Comparison of ENCODE assay signal across 20 cellular contexts in genomic region chrX:48999030-48999429, GRCh38. TPM values are rescaled to one million over a fixed set of nuclear protein-coding genes. Genes with fewer than 3 reads are reported as not detected.
"Had no signal": no experiment of that assay in that cellular context is flagged by ENCODE, and none has a peak within 500 bp of the region (broad histone marks: within the 10 kb centered on the region; RNA-seq: fewer than 3 reads in every experiment).

No MANE protein-coding gene starts in this region.

- H3K4me3 ChIP-seq: cardiac muscle cell, colonic mucosa, left lung, right atrium auricular region, upper lobe of right lung had no signal

- DNase-seq: activated CD8-positive, alpha-beta memory T cell treated with anti-CD3 and anti-CD28 coated beads, Interleukin-2, amount 10 ng/mL, durations not matched to agents 7 days and 5 days; activated effector memory CD4-positive, alpha-beta T cell treated with Interleukin-2 at 50 U/mL for 16 hours; activated naive CD8-positive, alpha-beta T cell treated with anti-CD3 and anti-CD28 coated beads, Interleukin-2, amount 10 ng/mL, durations not matched to agents 7 days and 5 days; activated T-cell treated with anti-CD3 and anti-CD28 coated beads, Interleukin-2, amount 50 U/mL, for 1 hour; amygdala; colonic mucosa; foreskin melanocyte; glutamatergic neuron; left lung; mammary epithelial cell; Right ventricle myocardium superior; stimulated activated CD4-positive, alpha-beta T cell treated with anti-CD3 and anti-CD28 coated beads, Interleukin-12 subunit alpha, Interleukin-12 subunit beta, amount 100 ng/mL, for 4 hours; SW 1271; upper lobe of right lung had no signal

- H3K27ac Mint-ChIP-seq: activated CD8-positive, alpha-beta memory T cell treated with anti-CD3 and anti-CD28 coated beads, Interleukin-2, amount 10 ng/mL, durations not matched to agents 7 days and 5 days; activated naive CD8-positive, alpha-beta T cell treated with anti-CD3 and anti-CD28 coated beads, Interleukin-2, amount 10 ng/mL, durations not matched to agents 7 days and 5 days; progenitor cell of endocrine pancreas; stimulated activated memory B cell treated with anti-CD40 and anti-IgM and Interleukin-4, amounts not matched to agents 10 μg/mL and 1 μg/mL and 100 μg/mL, for 72 hours had no signal

- H3K4me1 ChIP-seq: colonic mucosa, upper lobe of right lung had no signal

- ATAC-seq: activated CD8-positive, alpha-beta memory T cell treated with anti-CD3 and anti-CD28 coated beads, Interleukin-2, amount 10 ng/mL, durations not matched to agents 7 days and 5 days; left lung; stimulated activated memory B cell treated with anti-CD40 and anti-IgM and Interleukin-4, amounts not matched to agents 10 μg/mL and 1 μg/mL and 100 μg/mL, for 72 hours; upper lobe of right lung had no signal

- H3K36me3 ChIP-seq: cardiac muscle cell, colonic mucosa, right atrium auricular region had no signal

- H3K9me3 Mint-ChIP-seq: activated naive CD8-positive, alpha-beta T cell treated with anti-CD3 and anti-CD28 coated beads, Interleukin-2, amount 10 ng/mL, durations not matched to agents 7 days and 5 days had no signal

- H3K9me3 ChIP-seq: colonic mucosa, left lung, right atrium auricular region, upper lobe of right lung had no signal

- H3K27ac ChIP-seq: cardiac muscle cell, colonic mucosa, left lung, right atrium auricular region, upper lobe of right lung, WERI-Rb-1 had no signal

- H3K4me3 Mint-ChIP-seq: activated CD8-positive, alpha-beta memory T cell treated with anti-CD3 and anti-CD28 coated beads, Interleukin-2, amount 10 ng/mL, durations not matched to agents 7 days and 5 days; activated naive CD8-positive, alpha-beta T cell treated with anti-CD3 and anti-CD28 coated beads, Interleukin-2, amount 10 ng/mL, durations not matched to agents 7 days and 5 days; stimulated activated memory B cell treated with anti-CD40 and anti-IgM and Interleukin-4, amounts not matched to agents 10 μg/mL and 1 μg/mL and 100 μg/mL, for 72 hours had no signal

- H3K27me3 Mint-ChIP-seq: activated CD8-positive, alpha-beta memory T cell treated with anti-CD3 and anti-CD28 coated beads, Interleukin-2, amount 10 ng/mL, durations not matched to agents 7 days and 5 days; activated naive CD8-positive, alpha-beta T cell treated with anti-CD3 and anti-CD28 coated beads, Interleukin-2, amount 10 ng/mL, durations not matched to agents 7 days and 5 days; progenitor cell of endocrine pancreas; stimulated activated memory B cell treated with anti-CD40 and anti-IgM and Interleukin-4, amounts not matched to agents 10 μg/mL and 1 μg/mL and 100 μg/mL, for 72 hours had no signal

RNA-seq across cellular contexts. Expression of gene CCDC120, which starts 59.8 kb away (rescaled TPM):
- total RNA-seq: myocyte had no signal
